8 cellular contexts compared by ENCODE assay signal in the genomic region with DNA sequence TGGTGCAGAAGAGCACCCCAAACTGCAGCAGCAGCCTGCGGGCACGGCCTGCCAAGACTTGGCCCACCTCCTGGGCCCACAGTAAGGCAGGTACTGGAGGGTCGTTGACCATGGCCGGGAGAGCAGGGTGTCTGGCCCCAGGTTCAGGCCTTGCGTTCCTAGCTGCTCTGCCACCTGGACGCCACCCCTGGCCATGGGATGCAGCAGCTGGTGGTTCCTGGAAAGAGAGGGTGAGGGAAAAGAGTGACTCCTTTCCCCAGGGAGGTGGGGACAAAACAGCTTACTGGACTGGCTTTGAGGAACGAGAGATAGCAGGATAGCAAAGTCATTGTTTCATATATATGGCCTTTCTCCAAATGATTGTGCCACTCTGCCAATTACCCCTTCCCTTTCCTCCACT. TPM values are rescaled to one million over a fixed set of nuclear protein-coding genes. Genes with fewer than 3 reads are reported as not detected.
DNase-seq lines count a peak whose midpoint lies in the region; ATAC-seq and TF ChIP-seq lines count a peak whose summit lies in the region.

No MANE protein-coding gene starts in this region.

- peaks cover 2% of the 10 kb centered on the region for H3K4me1 ChIP-seq in RWPE2 (ENCODE audit: insufficient read depth, poor library complexity, severe bottlenecking)

- no peaks in the 10 kb centered on the region for H3K27me3 ChIP-seq in RWPE2 (ENCODE audit: insufficient read depth, poor library complexity, severe bottlenecking)

- H3K27ac ChIP-seq in RWPE2 (ENCODE audit: poor library complexity, severe bottlenecking) = peak overlapping the region; percentile 44

- H3K4me1 Mint-ChIP-seq in osteocyte (ENCODE audit: unreplicated experiment) = peaks cover 45% of the 10 kb centered on the region

- H3K4me3 Mint-ChIP-seq in osteocyte (ENCODE audit: unreplicated experiment) = peak overlapping the region; percentile 94

- TF ChIP-seq CTCF in RWPE2 (IDR thresholded peaks at IDR 0.05; ENCODE audit: poor library complexity, severe bottlenecking) (no peak), epithelial cell of esophagus (IDR thresholded peaks at IDR 0.05; ENCODE audit: insufficient read depth, low read depth, low read length, missing control alignments) (peak; percentile 12), osteocyte (IDR thresholded peaks at IDR 0.05) (no peak)

- H3K4me3 ChIP-seq in RWPE2 (ENCODE audit: severe bottlenecking) (peak overlapping the region; percentile 63), epithelial cell of esophagus (ENCODE audit: low read length) (peak overlapping the region; percentile 77)

- peaks cover 16% of the 10 kb centered on the region for H3K36me3 ChIP-seq in RWPE2 (ENCODE audit: low read depth)

- H3K36me3 Mint-ChIP-seq in osteocyte (ENCODE audit: unreplicated experiment) = peaks cover 5% of the 10 kb centered on the region

- H3K27ac Mint-ChIP-seq in osteocyte (ENCODE audit: unreplicated experiment) = peak overlapping the region; percentile 95

- H3K9me3 Mint-ChIP-seq in osteocyte (ENCODE audit: unreplicated experiment) = no peaks in the 10 kb centered on the region

- H3K9me3 ChIP-seq in RWPE2 (ENCODE audit: severe bottlenecking) = no peaks in the 10 kb centered on the region

- no peak for ATAC-seq in RWPE2 (ENCODE audit: low read depth)
- ATAC-seq in HG03520 (IDR thresholded peaks at IDR 0.05; ENCODE audit: unreplicated experiment) = no peak

- DNase-seq in NCI-H2171 treated with DMSO at 0.1 percent for 48 hours (lab: John Stamatoyannopoulos, UW) = peak; percentile 51
- no peak for DNase-seq in NCI-H2171 (lab: John Stamatoyannopoulos, UW)
- DNase-seq in RWPE2 (ENCODE audit: low spot score) = no peak
- DNase-seq in epithelial cell of esophagus (ENCODE audit: low read depth) = no peak
- no peak for DNase-seq in osteocyte (ENCODE audit: extremely low spot score, unreplicated experiment)
- DNase-seq in NK-92 treated with Interleukin-12 subunit alpha and Interleukin-12 subunit beta, amount 100 ng/mL, for 24 hours (lab: John Stamatoyannopoulos, UW) = no peak
- DNase-seq in activated CD4-positive, CD25-positive, alpha-beta regulatory T cell (lab: John Stamatoyannopoulos, UW) = no peak

- no peaks in the 10 kb centered on the region for H3K27me3 Mint-ChIP-seq in osteocyte (ENCODE audit: unreplicated experiment)

RNA-seq across cellular contexts. Expression of gene BSCL2, which starts 1.8 kb away (rescaled TPM):
- 54.1 and 56.7 TPM in 2 replicates for total RNA-seq in osteocyte

RNA-seq across cellular contexts. Expression of gene GNG3, which starts 2.1 kb away (rescaled TPM):
- total RNA-seq in osteocyte = not detected in 2 replicates

RNA-seq across cellular contexts. Expression of gene LRRN4CL, which starts 16.1 kb away (rescaled TPM):
- 0.39 and 0.46 TPM in 2 replicates for total RNA-seq in osteocyte

RNA-seq across cellular contexts. Expression of gene HNRNPUL2, which starts 21.9 kb away (rescaled TPM):
- total RNA-seq in osteocyte = 52.5 and 56.1 TPM in 2 replicates

RNA-seq across cellular contexts. Expression of gene TTC9C, which starts 22.9 kb away (rescaled TPM):
- 32.4 and 36.6 TPM in 2 replicates for total RNA-seq in osteocyte
